25 cellular contexts compared by ENCODE assay signal in genomic region chr7:158850390-158851174, GRCh38. TPM values are rescaled to one million over a fixed set of nuclear protein-coding genes. Genes with fewer than 3 reads are reported as not detected.
A peak's percentile ranks its signal among the peaks of the same experiment; 100 is the strongest.
DNase-seq lines count a peak whose midpoint lies in the region; ATAC-seq and TF ChIP-seq lines count a peak whose summit lies in the region.
"Had no signal": no experiment of that assay in that cellular context is flagged by ENCODE, and none has a peak within 500 bp of the region (broad histone marks: within the 10 kb centered on the region; RNA-seq: fewer than 3 reads in every experiment).

No MANE protein-coding gene starts in this region.

- no peaks in the 10 kb centered on the region for H3K9me3 ChIP-seq in HEK293 (ENCODE audit: control insufficient read depth, insufficient read depth, low read depth, low read length)
- H3K9me3 ChIP-seq in hepatocyte (ENCODE audit: low read depth), result no peaks in the 10 kb centered on the region
- H3K9me3 ChIP-seq in osteoblast (ENCODE audit: low read depth, low read length), result no peaks in the 10 kb centered on the region
- H3K9me3 ChIP-seq: gastroesophageal sphincter, neutrophil, tibial nerve had no signal

- TF ChIP-seq CTCF in HEK293 (tag by site-specific recombination; IDR thresholded peaks at IDR 0.05), result no peak
- no peak for TF ChIP-seq CTCF in WTC11 (IDR thresholded peaks at IDR 0.05)
- TF ChIP-seq CTCF in hepatocyte (IDR thresholded peaks at IDR 0.05; ENCODE audit: poor library complexity), result no peak
- TF ChIP-seq CTCF in osteoblast (IDR thresholded peaks at IDR 0.05; ENCODE audit: extremely low read depth, low read depth, low read length), result no peak
- no peak for TF ChIP-seq CTCF in brain microvascular endothelial cell (IDR thresholded peaks at IDR 0.05; ENCODE audit: low read depth, low read length, missing control alignments)

- H3K4me2 ChIP-seq in hepatocyte (peak overlapping the region; percentile 38), osteoblast (ENCODE audit: insufficient read depth, low read length) (no peak overlapping the region)
- H3K4me2 ChIP-seq: KMS-11 had no signal

- no peak overlapping the region for H3K4me3 Mint-ChIP-seq in WTC11
- H3K4me3 Mint-ChIP-seq: activated CD4-positive, alpha-beta T cell treated with anti-CD3 and anti-CD28 coated beads, Interleukin-2, amount 10 ng/mL, durations not matched to agents 24 days and 14 days; activated T-cell treated with anti-CD3 and anti-CD28 coated beads, Interleukin-2, amount 50 U/mL, for 24 hours; CD8-positive, alpha-beta memory T cell; H9; T-helper 2 cell treated with Interferon-gamma antibody and Interleukin-4, amounts not matched to agents 5 μg/mL and 100 μg/mL, for 36 hours had no signal

- H3K4me3 ChIP-seq in HEK293 (ENCODE audit: low read depth, low read length), result no peak overlapping the region
- no peak overlapping the region for H3K4me3 ChIP-seq in hepatocyte
- no peak overlapping the region for H3K4me3 ChIP-seq in osteoblast (ENCODE audit: insufficient read depth, low read length)
- H3K4me3 ChIP-seq in brain microvascular endothelial cell (ENCODE audit: low read depth, low read length), result no peak overlapping the region
- H3K4me3 ChIP-seq: gastroesophageal sphincter, lung, skin epidermis, tibial nerve had no signal

- peaks cover 6% of the 10 kb centered on the region for H3K27me3 Mint-ChIP-seq in WTC11 (ENCODE audit: low read depth)
- H3K27me3 Mint-ChIP-seq: activated CD4-positive, alpha-beta T cell treated with anti-CD3 and anti-CD28 coated beads, Interleukin-2, amount 10 ng/mL, durations not matched to agents 24 days and 14 days; activated T-cell treated with anti-CD3 and anti-CD28 coated beads, Interleukin-2, amount 50 U/mL, for 24 hours; CD8-positive, alpha-beta memory T cell had no signal

- peak overlapping the region; percentile 46 for H2AFZ ChIP-seq in hepatocyte
- peak overlapping the region; percentile 51 for H2AFZ ChIP-seq in osteoblast (ENCODE audit: low read length)

- 59% methylated on average over 7 of the region's 7 CpGs for WGBS in hepatocyte (ENCODE audit: low lambda C conversion rate, missing lambda C conversion rate)

- peaks cover 22% of the 10 kb centered on the region for H3K9me3 Mint-ChIP-seq in WTC11
- H3K9me3 Mint-ChIP-seq: activated CD4-positive, alpha-beta T cell treated with anti-CD3 and anti-CD28 coated beads, Interleukin-2, amount 10 ng/mL, durations not matched to agents 24 days and 14 days; activated T-cell treated with anti-CD3 and anti-CD28 coated beads, Interleukin-2, amount 50 U/mL, for 24 hours; CD8-positive, alpha-beta memory T cell had no signal

- H3K27me3 ChIP-seq in hepatocyte (no peaks in the 10 kb centered on the region), osteoblast (ENCODE audit: insufficient read depth, low read length) (no peaks in the 10 kb centered on the region), brain microvascular endothelial cell (replicated peaks) (no peaks in the 10 kb centered on the region)
- H3K27me3 ChIP-seq: BE2C, gastroesophageal sphincter, neutrophil, tibial nerve had no signal

- ATAC-seq in WTC11, result no peak
- ATAC-seq: gastroesophageal sphincter had no signal

- no peak for DNase-seq in WTC11 (ENCODE audit: low spot score)
- peak; percentile 41 for DNase-seq in hepatocyte (ENCODE audit: low spot score)
- DNase-seq in osteoblast (ENCODE audit: insufficient read length, low spot score, missing footprints), result no peak
- no peak for DNase-seq in brain microvascular endothelial cell
- DNase-seq in stimulated activated CD4-positive, alpha-beta T cell treated with anti-CD3 and anti-CD28 coated beads, Interleukin-12 subunit alpha, Interleukin-12 subunit beta, amount 100 ng/mL, for 4 hours, result no peak
- no peak for DNase-seq in nucleus accumbens (lab: John Stamatoyannopoulos, UW)
- no peak for DNase-seq in activated CD4-positive, alpha-beta T cell treated with anti-CD3 and anti-CD28 coated beads, Interleukin-2, amount 50 U/mL, for 48 hours
- DNase-seq: ACHN; activated CD4-positive, alpha-beta T cell treated with anti-CD3 and anti-CD28 coated beads, Interleukin-2, amount 10 ng/mL, durations not matched to agents 24 days and 14 days; activated T-cell treated with anti-CD3 and anti-CD28 coated beads, Interleukin-2, amount 50 U/mL, for 24 hours; BE2C; CD8-positive, alpha-beta memory T cell; H9; NCI-H1436; NCI-H446; stimulated activated CD4-positive, alpha-beta T cell treated with anti-CD3 and anti-CD28 coated beads, Interleukin-2, amount 100 ng/mL, for 24 hours had no signal

- peaks cover 21% of the 10 kb centered on the region for H3K36me3 Mint-ChIP-seq in WTC11
- H3K36me3 Mint-ChIP-seq: CD8-positive, alpha-beta memory T cell had no signal

- no peaks in the 10 kb centered on the region for H3K79me2 ChIP-seq in hepatocyte
- H3K79me2 ChIP-seq in osteoblast (ENCODE audit: insufficient read depth, low read length), result no peaks in the 10 kb centered on the region

- H3K27ac Mint-ChIP-seq in WTC11, result 0 out of 2 replicates have a peak overlapping the region, but pooled peaks have one; percentile 11
- H3K27ac Mint-ChIP-seq: activated CD4-positive, alpha-beta T cell treated with anti-CD3 and anti-CD28 coated beads, Interleukin-2, amount 10 ng/mL, durations not matched to agents 24 days and 14 days; activated T-cell treated with anti-CD3 and anti-CD28 coated beads, Interleukin-2, amount 50 U/mL, for 24 hours; CD8-positive, alpha-beta memory T cell; H9; T-helper 2 cell treated with Interferon-gamma antibody and Interleukin-4, amounts not matched to agents 5 μg/mL and 100 μg/mL, for 36 hours had no signal

- CTCF ChIA-PET in HEK293 (lab: Yijun Ruan, JAX), result no interaction called here
- CTCF ChIA-PET in WTC11 (lab: Charles Lee), result interaction anchor here (0.9 to 2.0 kb wide), 3 partner anchors 10 to 47 kb away, joined by 3 to 5 read pairs (median 3); no protein-coding TSS in a partner anchor

- in situ Hi-C loops in brain microvascular endothelial cell (cut with HindIII; ENCODE audit: low pct_ligation_motif_present, low sequenced_read_pairs), result no loop called here

- peaks cover 15% of the 10 kb centered on the region for H3K4me1 Mint-ChIP-seq in WTC11

- H3K9me2 ChIP-seq in hepatocyte (replicated peaks; ENCODE audit: insufficient read depth), result no peaks in the 10 kb centered on the region

- POLR2A ChIA-PET in HEK293 (lab: Yijun Ruan, JAX), result interaction anchor here (0.6 to 0.7 kb wide), 2 partner anchors 100 to 382 kb away, joined by 3 to 4 read pairs; no protein-coding TSS in a partner anchor
- POLR2A ChIA-PET in WTC11 (lab: Charles Lee), result no interaction called here

- H3K27ac ChIP-seq in HEK293 (ENCODE audit: extremely low read depth, low read depth, low read length) (no peak overlapping the region), hepatocyte (peak overlapping the region; percentile 91), osteoblast (ENCODE audit: low read depth, low read length) (no peak overlapping the region), brain microvascular endothelial cell (no peak overlapping the region)
- H3K27ac ChIP-seq: gastroesophageal sphincter, KMS-11, neutrophil, VCaP had no signal

- H4K20me1 ChIP-seq in hepatocyte (ENCODE audit: insufficient read depth, poor library complexity, severe bottlenecking) (no peaks in the 10 kb centered on the region), osteoblast (ENCODE audit: insufficient read depth, low read length) (no peaks in the 10 kb centered on the region)

- H3K36me3 ChIP-seq in HEK293 (ENCODE audit: control insufficient read depth in 2 of 2, insufficient read depth in 1 of 2, low read length in 2 of 2) (no peaks in the 10 kb centered on the region), hepatocyte (replicated peaks; ENCODE audit: insufficient read depth, low read depth) (no peaks in the 10 kb centered on the region), osteoblast (ENCODE audit: insufficient read depth, low read length) (no peaks in the 10 kb centered on the region), brain microvascular endothelial cell (replicated peaks) (no peaks in the 10 kb centered on the region)
- H3K36me3 ChIP-seq: BE2C, gastroesophageal sphincter, neutrophil, tibial nerve had no signal

- H3K4me1 ChIP-seq in HEK293 (ENCODE audit: control insufficient read depth, insufficient read depth, low read length) (no peaks in the 10 kb centered on the region), hepatocyte (ENCODE audit: insufficient read depth) (peaks cover 9% of the 10 kb centered on the region), osteoblast (ENCODE audit: insufficient read depth, low read length) (peaks cover 6% of the 10 kb centered on the region)
- H3K4me1 ChIP-seq: BE2C had no signal

TF ChIP-seq in HEK293, 187 proteins besides CTCF, POLR2A, EP300 and RAD21 (continues in another document):
- TF ChIP-seq ZNF837 (tag by site-specific recombination; IDR thresholded peaks at IDR 0.05), result no peak
- no peak for TF ChIP-seq ZNF544 (tag by site-specific recombination; IDR thresholded peaks at IDR 0.05)
- no peak for TF ChIP-seq TRIM28 (IDR thresholded peaks at IDR 0.05; ENCODE audit: borderline replicate concordance, low read length)
- no peak for TF ChIP-seq ZNF37A (tag by site-specific recombination; IDR thresholded peaks at IDR 0.05)
- no peak for TF ChIP-seq RBAK (tag by site-specific recombination; IDR thresholded peaks at IDR 0.05)
- no peak for TF ChIP-seq ZNF266 (tag by site-specific recombination; IDR thresholded peaks at IDR 0.05; ENCODE audit: low read depth)

TF ChIP-seq in WTC11, 78 proteins besides CTCF, POLR2A, EP300 and RAD21 (continues in another document):
- TF ChIP-seq MYBL2 (CRISPR knock-in tag; IDR thresholded peaks at IDR 0.05), result no peak

RNA-seq across cellular contexts. Expression of gene DYNC2I1, which starts 5.8 kb away (rescaled TPM):
- total RNA-seq in WTC11 (2021) (23.4 to 31.1 TPM (median 24.7 TPM) in 3 replicates), hepatocyte (8.0 and 11.2 TPM in 2 replicates), osteoblast (5.9 and 8.0 TPM in 2 replicates)
- 31.9 and 54.0 TPM in 2 replicates for polyA plus RNA-seq in hepatocyte

RNA-seq across cellular contexts. Expression of gene ESYT2, which starts 21.3 kb away (rescaled TPM):
- 45.1 to 61.1 TPM (median 60.4 TPM) in 3 replicates for total RNA-seq in WTC11 (2021)
- 59.6 and 61.2 TPM in 2 replicates for total RNA-seq in hepatocyte
- 29.4 and 33.4 TPM in 2 replicates for polyA plus RNA-seq in hepatocyte
- 126 and 132 TPM in 2 replicates for total RNA-seq in osteoblast
